In genomic region chr3:182410051-182410450, GRCh38 we compare ENCODE assay signal across 36 cellular contexts.
"Had no signal": no experiment of that assay in that cellular context is flagged by ENCODE, and none has a peak within 500 bp of the region (broad histone marks: within the 10 kb centered on the region; RNA-seq: fewer than 3 reads in every experiment).

No MANE protein-coding gene starts in this region.

- H3K9me3 ChIP-seq: adrenal gland, MG63, Peyer's patch, SJSA1, SK-N-SH had no signal

- H3K4me2 ChIP-seq: SK-N-SH had no signal

- H3K9me2 ChIP-seq: SK-N-SH had no signal

- H3K27me3 Mint-ChIP-seq: activated CD4-positive, alpha-beta memory T cell treated with anti-CD3 and anti-CD28 coated beads for 36 hours; activated CD4-positive, alpha-beta T cell treated with anti-CD3 and anti-CD28 coated beads, Interleukin-2, amount 10 ng/mL, durations not matched to agents 7 days and 5 days; brain had no signal

- H3K36me3 ChIP-seq: adrenal gland, MG63, Peyer's patch, SJSA1 had no signal

- H3K4me1 ChIP-seq: adrenal gland, Peyer's patch had no signal

- H3K9me3 Mint-ChIP-seq: activated CD4-positive, alpha-beta memory T cell treated with anti-CD3 and anti-CD28 coated beads for 36 hours; activated CD4-positive, alpha-beta T cell treated with anti-CD3 and anti-CD28 coated beads, Interleukin-2, amount 10 ng/mL, durations not matched to agents 7 days and 5 days; activated naive CD4-positive, alpha-beta T cell treated with anti-CD3 and anti-CD28 coated beads for 36 hours; activated naive CD4-positive, alpha-beta T cell treated with anti-CD3 and anti-CD28 coated beads, Interleukin-2, amount 50 U/mL, for 72 hours; activated T-cell treated with anti-CD3 and anti-CD28 coated beads, Interleukin-2, amount 50 U/mL, for 4 hours; activated T-helper 1 cell treated with anti-CD3 and anti-CD28 coated beads, Interleukin-12 subunit alpha, Interleukin-12 subunit beta, Interleukin-2, Interleukin-4 antibody, amounts not matched to agents 30 ng/mL and 10 ng/mL and 1 ng/mL, durations not matched to agents 14 hours and 24 hours and 36 hours; T-helper 1 cell treated with Interleukin-12 subunit alpha and Interleukin-12 subunit beta and Interleukin-4 antibody, amounts not matched to agents 30 μg/mL and 1 μg/mL, for 36 hours; T-helper 2 cell treated with Interferon-gamma antibody and Interleukin-4, amounts not matched to agents 5 μg/mL and 100 μg/mL, for 36 hours; WTC11 had no signal

- ATAC-seq: activated CD4-positive, alpha-beta T cell treated with anti-CD3 and anti-CD28 coated beads for 36 hours; activated CD4-positive, CD25-positive, alpha-beta regulatory T cell treated with anti-CD3 and anti-CD28 coated beads, Interleukin-2, amount 50 U/mL, for 24 hours; activated naive CD4-positive, alpha-beta T cell treated with anti-CD3 and anti-CD28 coated beads, Interleukin-2, amount 50 U/mL, for 72 hours; activated T-cell treated with anti-CD3 and anti-CD28 coated beads, Interleukin-2, amount 50 U/mL, for 4 hours; WTC11 had no signal

- H3K4me3 Mint-ChIP-seq: activated CD4-positive, alpha-beta memory T cell treated with anti-CD3 and anti-CD28 coated beads for 36 hours; activated CD4-positive, alpha-beta T cell treated with anti-CD3 and anti-CD28 coated beads for 36 hours; activated CD4-positive, alpha-beta T cell treated with anti-CD3 and anti-CD28 coated beads, Interleukin-2, amount 10 ng/mL, durations not matched to agents 7 days and 5 days; activated naive CD4-positive, alpha-beta T cell treated with anti-CD3 and anti-CD28 coated beads for 36 hours; activated T-cell treated with anti-CD3 and anti-CD28 coated beads, Interleukin-2, amount 50 U/mL, for 4 hours; activated T-helper 1 cell treated with anti-CD3 and anti-CD28 coated beads, Interleukin-12 subunit alpha, Interleukin-12 subunit beta, Interleukin-2, Interleukin-4 antibody, amounts not matched to agents 30 ng/mL and 10 ng/mL and 1 ng/mL, durations not matched to agents 14 hours and 24 hours and 36 hours; brain; T-helper 1 cell treated with Interleukin-12 subunit alpha and Interleukin-12 subunit beta and Interleukin-4 antibody, amounts not matched to agents 30 μg/mL and 1 μg/mL, for 36 hours; T-helper 2 cell treated with Interferon-gamma antibody and Interleukin-4, amounts not matched to agents 5 μg/mL and 100 μg/mL, for 36 hours; WTC11 had no signal

- H3K36me3 Mint-ChIP-seq: activated CD4-positive, alpha-beta memory T cell treated with anti-CD3 and anti-CD28 coated beads for 36 hours; activated naive CD4-positive, alpha-beta T cell treated with anti-CD3 and anti-CD28 coated beads, Interleukin-2, amount 50 U/mL, for 72 hours; brain; WTC11 had no signal

- DNase-seq: activated CD4-positive, alpha-beta memory T cell treated with anti-CD3 and anti-CD28 coated beads for 36 hours; activated CD4-positive, alpha-beta T cell treated with anti-CD3 and anti-CD28 coated beads for 36 hours; activated CD4-positive, alpha-beta T cell treated with anti-CD3 and anti-CD28 coated beads, Interleukin-2, amount 10 ng/mL, durations not matched to agents 7 days and 5 days; activated CD8-positive, alpha-beta memory T cell treated with anti-CD3 and anti-CD28 coated beads, Interleukin-2, amount 50 U/mL, for 4 hours; activated gamma-delta T cell treated with Interleukin-2 at 50 U/mL for 16 hours; activated naive CD4-positive, alpha-beta T cell treated with anti-CD3 and anti-CD28 coated beads for 36 hours; activated T-cell treated with anti-CD3 and anti-CD28 coated beads for 4 hours; activated T-cell treated with anti-CD3 and anti-CD28 coated beads, Interleukin-2, amount 50 U/mL, for 4 hours; adrenal gland; caudate nucleus; cerebellar nuclear complex; Karpas-422; MG63; NCI-H1048; NCI-H1105 treated with DMSO at 0.1 percent for 48 hours; NCI-H1436; NCI-H1694; NCI-H1930; NCI-H2081 treated with DMSO at 0.1 percent for 48 hours; NCI-H510A; NCI-H526; NCI-H748 treated with DMSO at 0.1 percent for 48 hours; NK-92 treated with Interleukin-12 subunit alpha and Interleukin-12 subunit beta, amount 100 ng/mL, for 24 hours; Peyer's patch; RPMI8226; SHP77 treated with DMSO at 0.1 percent for 48 hours; SK-N-SH had no signal

- FAIRE-seq: bronchial epithelial cell had no signal

- H3K27ac Mint-ChIP-seq: activated CD4-positive, alpha-beta memory T cell treated with anti-CD3 and anti-CD28 coated beads for 36 hours; activated CD4-positive, alpha-beta T cell treated with anti-CD3 and anti-CD28 coated beads for 36 hours; activated CD4-positive, alpha-beta T cell treated with anti-CD3 and anti-CD28 coated beads, Interleukin-2, amount 10 ng/mL, durations not matched to agents 7 days and 5 days; activated naive CD4-positive, alpha-beta T cell treated with anti-CD3 and anti-CD28 coated beads for 36 hours; activated naive CD4-positive, alpha-beta T cell treated with anti-CD3 and anti-CD28 coated beads, Interleukin-2, amount 50 U/mL, for 72 hours; activated T-helper 1 cell treated with anti-CD3 and anti-CD28 coated beads, Interleukin-12 subunit alpha, Interleukin-12 subunit beta, Interleukin-2, Interleukin-4 antibody, amounts not matched to agents 30 ng/mL and 10 ng/mL and 1 ng/mL, durations not matched to agents 14 hours and 24 hours and 36 hours; brain; T-helper 1 cell treated with Interleukin-12 subunit alpha and Interleukin-12 subunit beta and Interleukin-4 antibody, amounts not matched to agents 30 μg/mL and 1 μg/mL, for 36 hours; T-helper 2 cell treated with Interferon-gamma antibody and Interleukin-4, amounts not matched to agents 5 μg/mL and 100 μg/mL, for 36 hours; WTC11 had no signal

- H3K27ac ChIP-seq: adrenal gland, Peyer's patch, SJSA1 had no signal

- H3K4me1 Mint-ChIP-seq: activated CD4-positive, alpha-beta T cell treated with anti-CD3 and anti-CD28 coated beads for 36 hours; activated CD4-positive, alpha-beta T cell treated with anti-CD3 and anti-CD28 coated beads, Interleukin-2, amount 10 ng/mL, durations not matched to agents 7 days and 5 days had no signal

- H3K9ac ChIP-seq: SK-N-SH had no signal

- H3K4me3 ChIP-seq: adrenal gland, MG63, Peyer's patch, SJSA1 had no signal

- H3K27me3 ChIP-seq: adrenal gland, Peyer's patch, SJSA1 had no signal
